In the genomic region with DNA sequence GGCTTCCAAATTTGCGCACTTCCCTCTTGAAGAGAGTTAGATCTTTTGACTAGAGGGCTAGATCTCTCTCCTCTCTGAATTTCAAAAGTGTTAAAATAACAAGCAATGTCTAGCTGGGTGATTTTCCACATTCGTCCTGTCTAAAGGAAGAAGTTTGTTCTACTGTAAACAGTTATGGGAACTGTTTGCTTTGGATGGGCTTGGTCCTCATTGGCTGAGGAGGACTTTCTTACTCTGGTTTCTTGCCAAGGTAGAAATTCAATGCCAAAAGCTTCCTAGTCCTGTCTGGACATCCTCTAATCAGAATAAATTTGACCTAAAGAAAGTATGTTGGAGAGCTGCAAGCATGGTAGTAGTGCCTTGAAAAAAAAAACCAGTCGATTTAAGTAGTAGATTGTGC, we compare ENCODE assay signal across 16 cellular contexts. TPM values are rescaled to one million over a fixed set of nuclear protein-coding genes. Genes with fewer than 3 reads are reported as not detected.
A peak's percentile ranks its signal among the peaks of the same experiment; 100 is the strongest.
DNase-seq lines count a peak whose midpoint lies in the region; ATAC-seq, FAIRE-seq and TF ChIP-seq lines count a peak whose summit lies in the region.
"Had no signal": no experiment of that assay in that cellular context is flagged by ENCODE, and none has a peak within 500 bp of the region (broad histone marks: within the 10 kb centered on the region; RNA-seq: fewer than 3 reads in every experiment).

No MANE protein-coding gene starts in this region.

- peak overlapping the region; percentile 58 to 78 for H3K27ac ChIP-seq in coronary artery
- H3K27ac ChIP-seq in HepG2 (ENCODE audit: extremely low read length, insufficient read depth, low read length), result no peak overlapping the region
- H3K27ac ChIP-seq in stomach smooth muscle (ENCODE audit: low read length), result peak overlapping the region; percentile 19

- peak; percentile 15 for FAIRE-seq in HepG2 (lab: Jason Lieb, UNC)

- intact Hi-C loops in HepG2 (cut with micrococcal nuclease; ENCODE audit: unreplicated experiment), result no loop called here

- H4K20me1 ChIP-seq in HepG2 (ENCODE audit: insufficient read depth, low read length), result no peaks in the 10 kb centered on the region

- H3K4me3 ChIP-seq in coronary artery (peak overlapping the region; percentile 3), HepG2 (replicated peaks in 1 of 3; ENCODE audit: insufficient read depth in 1 of 3, low read depth in 2 of 3, low read length in 3 of 3) (no peak overlapping the region), stomach smooth muscle (ENCODE audit: low read length in 2 of 2) (peak overlapping the region in 1 of 2 donors; percentile 7)

- POLR2A ChIA-PET in HepG2 (lab: Yijun Ruan, JAX), result no interaction called here

- TF ChIP-seq CTCF in coronary artery (IDR thresholded peaks at IDR 0.05) (no peak), HepG2 (CRISPR knock-in tag; IDR thresholded peaks at IDR 0.05) (no peak)

- CTCF ChIA-PET in HepG2 (lab: Yijun Ruan, JAX; ENCODE audit: low intra/inter-chr PET ratio, low total read pairs), result no interaction called here

- DNase-seq in NCI-H2196 treated with DMSO at 0.1 percent for 48 hours (lab: John Stamatoyannopoulos, UW; ENCODE audit: unreplicated experiment) (peak; percentile 8), coronary artery (ENCODE audit: low spot score) (no peak), HepG2 (ENCODE audit: low spot score) (no peak), NCI-H1417 treated with DMSO at 0.1 percent for 48 hours (lab: John Stamatoyannopoulos, UW) (no peak), T-helper 1 cell (no peak), DMS153 treated with DMSO at 0.1 percent for 48 hours (lab: John Stamatoyannopoulos, UW; ENCODE audit: unreplicated experiment) (no peak)
- DNase-seq: amygdala; CD4-positive, CD25-positive, alpha-beta regulatory T cell; hippocampal formation; mesendoderm; NCI-H1436 treated with DMSO at 0.1 percent for 48 hours; NCI-H82; substantia nigra had no signal

- no peak for TF ChIP-seq EP300 in HepG2 (IDR thresholded peaks at IDR 0.05; ENCODE audit: low read depth in 2 of 2, low read length in 2 of 2)
- TF ChIP-seq EP300 in HepG2 (CRISPR knock-in tag; IDR thresholded peaks at IDR 0.05; ENCODE audit: borderline replicate concordance), result no peak

- no peak overlapping the region for H3K4me2 ChIP-seq in HepG2 (ENCODE audit: low read depth, low read length)

- H3K4me1 ChIP-seq in HepG2 (ENCODE audit: insufficient read depth, low read length) (peaks cover 35% of the 10 kb centered on the region), stomach smooth muscle (ENCODE audit: control insufficient read depth, insufficient read depth, low read length) (peaks cover 8% of the 10 kb centered on the region)

- no TSS peak for BruUV-seq in HepG2 (replicated peaks; lab: Mats Ljungman, UMichigan)

- no peak for TF ChIP-seq RAD21 in HepG2 (CRISPR knock-in tag; IDR thresholded peaks at IDR 0.05)

- no peaks in the 10 kb centered on the region for H3K79me2 ChIP-seq in HepG2 (ENCODE audit: insufficient read depth, low read length)

- in situ Hi-C loops in HepG2 (cut with HindIII; ENCODE audit: extremely low pct_ligation_motif_present, low pct_unique_long_range_greater_than_20kb), result no loop called here

- H3K27me3 ChIP-seq in HepG2 (ENCODE audit: control insufficient read depth in 1 of 2, insufficient read depth in 2 of 2, low read length in 2 of 2) (no peaks in the 10 kb centered on the region), stomach smooth muscle (ENCODE audit: control insufficient read depth in 1 of 2, insufficient read depth in 2 of 2, low read length in 2 of 2) (no peaks in the 10 kb centered on the region)

- ATAC-seq in HepG2 (no peak), GM21390 (IDR thresholded peaks at IDR 0.05; ENCODE audit: unreplicated experiment) (no peak)
- ATAC-seq: WTC11 had no signal

- no peaks in the 10 kb centered on the region for H3K9me3 ChIP-seq in HepG2 (ENCODE audit: low read length)
- no peaks in the 10 kb centered on the region for H3K9me3 ChIP-seq in stomach smooth muscle (ENCODE audit: control insufficient read depth in 2 of 2, low read length in 2 of 2)

- no peak for TF ChIP-seq POLR2A in HepG2 (IDR thresholded peaks at IDR 0.05; ENCODE audit: insufficient read depth in 1 of 2, low read depth in 2 of 2, low read length in 2 of 2)

- peak overlapping the region; percentile 17 for H2AFZ ChIP-seq in HepG2 (ENCODE audit: low read length)

- H3K9ac ChIP-seq in HepG2 (ENCODE audit: insufficient read depth, low read depth, low read length) (no peak overlapping the region), stomach smooth muscle (ENCODE audit: low read length in 2 of 2) (no peak overlapping the region)

- WGBS in HepG2 (ENCODE audit: low lambda C conversion rate), result 35% methylated on average over 3 of the region's 3 CpGs

- H3K36me3 ChIP-seq in HepG2 (replicated peaks in 1 of 2; ENCODE audit: control insufficient read depth in 1 of 2, insufficient read depth in 2 of 2, low read length in 2 of 2) (no peaks in the 10 kb centered on the region), stomach smooth muscle (ENCODE audit: control insufficient read depth in 2 of 2, insufficient read depth in 2 of 2, low read length in 2 of 2) (no peaks in the 10 kb centered on the region)

TF ChIP-seq in HepG2, 621 proteins besides CTCF, POLR2A, EP300 and RAD21 (continues in another document):
- TF ChIP-seq MYPOP (CRISPR knock-in tag; IDR thresholded peaks at IDR 0.05) (no peak), ZNF639 (CRISPR knock-in tag; conservative IDR thresholded peaks at IDR 0.05) (no peak), NPAS2 (CRISPR knock-in tag; IDR thresholded peaks at IDR 0.05; ENCODE audit: borderline replicate concordance) (no peak), KLF12 (CRISPR knock-in tag; IDR thresholded peaks at IDR 0.05; ENCODE audit: borderline replicate concordance) (no peak), TEAD2 (CRISPR knock-in tag; IDR thresholded peaks at IDR 0.05) (no peak)
- TF ChIP-seq, protein P1, sequence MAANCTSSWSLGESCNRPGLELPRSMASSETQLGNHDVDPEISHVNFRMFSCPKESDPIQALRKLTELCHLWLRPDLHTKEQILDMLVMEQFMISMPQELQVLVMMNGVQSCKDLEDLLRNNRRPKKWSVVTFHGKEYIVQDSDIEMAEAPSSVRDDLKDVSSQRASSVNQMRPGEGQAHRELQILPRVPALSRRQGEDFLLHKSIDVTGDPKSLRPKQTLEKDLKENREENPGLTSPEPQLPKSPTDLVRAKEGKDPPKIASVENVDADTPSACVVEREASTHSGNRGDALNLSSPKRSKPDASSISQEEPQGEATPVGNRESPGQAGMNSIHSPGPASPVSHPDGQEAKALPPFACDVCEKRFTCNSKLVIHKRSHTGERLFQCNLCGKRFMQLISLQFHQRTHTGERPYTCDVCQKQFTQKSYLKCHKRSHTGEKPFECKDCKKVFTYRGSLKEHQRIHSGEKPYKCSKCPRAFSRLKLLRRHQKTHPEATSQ (CRISPR knock-in tag; IDR thresholded peaks at IDR 0.05; ENCODE audit: borderline replicate concordance), result no peak

RNA-seq across cellular contexts. Expression of gene RAPH1, which starts 47.4 kb away (rescaled TPM):
- total RNA-seq in HepG2 (2016; rRNA removed; fragmentation: Illumina TruSeq; extraction: Trizol), result 6.7 and 17.9 TPM in 2 replicates
- total RNA-seq in HepG2 (2016; cell fraction: cytosol; rRNA removed; fragmentation: Illumina TruSeq; extraction: Trizol; ENCODE audit: low read depth), result 9.6 and 10.3 TPM in 2 replicates
- total RNA-seq in HepG2 (2016; cell fraction: insoluble cytoplasmic fraction; rRNA removed; fragmentation: Illumina TruSeq; extraction: Trizol), result 6.1 and 18.5 TPM in 2 replicates
- total RNA-seq in HepG2 (2016; cell fraction: membrane; rRNA removed; fragmentation: Illumina TruSeq; extraction: Trizol), result 11.9 and 16.6 TPM in 2 replicates
- 14.0 and 19.2 TPM in 2 replicates for total RNA-seq in HepG2 (2016; cell fraction: nucleus; rRNA removed; fragmentation: Illumina TruSeq; extraction: Trizol)
- polyA plus RNA-seq in HepG2 (2011; rRNA removed), result 5.3 TPM in 2 replicates
- polyA plus RNA-seq in HepG2 (2011; cell fraction: cytosol; rRNA removed), result 2.0 and 2.9 TPM in 2 replicates
- 4.2 and 5.9 TPM in 2 replicates for polyA plus RNA-seq in HepG2 (2011; cell fraction: nucleus; rRNA removed)
- polyA plus RNA-seq in HepG2 (2012), result 6.5 and 7.6 TPM in 2 replicates
- polyA plus RNA-seq in HepG2 (2016; cell fraction: cytosol; fragmentation: Illumina TruSeq; extraction: Trizol; ENCODE audit: low read depth), result 1.4 and 2.7 TPM in 2 replicates
- polyA plus RNA-seq in HepG2 (2016; cell fraction: insoluble cytoplasmic fraction; fragmentation: Illumina TruSeq; extraction: Trizol; ENCODE audit: low read depth), result 6.2 and 8.1 TPM in 2 replicates
- 2.3 and 2.5 TPM in 2 replicates for polyA plus RNA-seq in HepG2 (2016; cell fraction: membrane; fragmentation: Illumina TruSeq; extraction: Trizol; ENCODE audit: low read depth)
- 12.1 and 13.7 TPM in 2 replicates for polyA plus RNA-seq in HepG2 (2016; cell fraction: nucleus; fragmentation: Illumina TruSeq; extraction: Trizol; ENCODE audit: insufficient read depth, low read depth)
- polyA minus RNA-seq in HepG2 (2011; rRNA and poly(A)+ RNA removed; ENCODE audit: low replicate concordance), result 9.4 and 9.7 TPM in 2 replicates
- 9.3 and 11.0 TPM in 2 replicates for polyA minus RNA-seq in HepG2 (2011; cell fraction: cytosol; rRNA and poly(A)+ RNA removed)
- 13.0 and 19.0 TPM in 2 replicates for polyA minus RNA-seq in HepG2 (2011; cell fraction: nucleus; rRNA and poly(A)+ RNA removed)
